ENCODE assay signal across 18 cellular contexts in the genomic region with DNA sequence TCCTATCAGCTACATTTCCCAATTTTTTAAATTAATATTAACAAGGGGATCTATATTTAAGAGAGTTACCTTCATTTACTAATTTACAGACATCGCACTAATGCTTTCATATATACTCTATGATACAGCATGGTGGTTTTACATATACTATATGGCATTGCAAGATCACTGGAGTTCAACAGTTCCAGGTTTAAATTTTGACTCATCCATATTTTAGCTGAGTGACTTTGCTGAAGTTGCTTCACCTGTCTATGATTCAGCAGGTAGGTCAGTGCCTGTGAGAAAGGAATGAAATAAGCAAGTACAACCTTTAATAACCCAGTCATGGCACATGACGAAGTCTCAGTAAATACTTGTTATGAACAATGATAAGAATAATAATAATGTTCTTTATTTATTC.
"Had no signal": no experiment of that assay in that cellular context is flagged by ENCODE, and none has a peak within 500 bp of the region (broad histone marks: within the 10 kb centered on the region; RNA-seq: fewer than 3 reads in every experiment).

No MANE protein-coding gene starts in this region.

- H3K27me3 Mint-ChIP-seq: activated B cell treated with CpG ODN at 0.5 μM for 24 hours had no signal

- DNase-seq: activated B cell treated with CpG ODN at 0.5 μM for 24 hours; activated CD4-positive, alpha-beta T cell treated with anti-CD3 and anti-CD28 coated beads for 4 hours; activated CD8-positive, alpha-beta T cell treated with anti-CD3 and anti-CD28 coated beads, Interleukin-2, amount 10 ng/mL, durations not matched to agents 7 days and 5 days; activated naive CD4-positive, alpha-beta T cell treated with anti-CD3 and anti-CD28 coated beads, Interleukin-2, amount 50 U/mL, for 16 hours; activated T-cell treated with anti-CD3 and anti-CD28 coated beads, Interleukin-2, amount 50 U/mL, for 4 hours; effector CD4-positive, alpha-beta T cell; foreskin fibroblast; hippocampal formation; midbrain; retina; stimulated activated naive CD4-positive, alpha-beta T cell treated with Interleukin-2 at 50 U/mL for 16 hours; thyroid gland had no signal

- H3K4me3 Mint-ChIP-seq: activated B cell treated with CpG ODN at 0.5 μM for 24 hours; activated CD8-positive, alpha-beta T cell treated with anti-CD3 and anti-CD28 coated beads, Interleukin-2, amount 10 ng/mL, durations not matched to agents 7 days and 5 days; activated T-cell treated with anti-CD3 and anti-CD28 coated beads, Interleukin-2, amount 50 U/mL, for 4 hours; nephron; T-helper 2 cell treated with Interferon-gamma antibody and Interleukin-4, amounts not matched to agents 5 μg/mL and 100 μg/mL, for 36 hours had no signal

- H3K27me3 ChIP-seq: ascending aorta, thyroid gland, vagina had no signal

- ATAC-seq: activated CD8-positive, alpha-beta T cell treated with anti-CD3 and anti-CD28 coated beads, Interleukin-2, amount 10 ng/mL, durations not matched to agents 7 days and 5 days; activated T-cell treated with anti-CD3 and anti-CD28 coated beads, Interleukin-2, amount 50 U/mL, for 4 hours had no signal

- H3K27ac ChIP-seq: ascending aorta, thyroid gland, vagina had no signal

- H3K36me3 ChIP-seq: ascending aorta, thyroid gland, vagina had no signal

- H3K9me3 Mint-ChIP-seq: activated B cell treated with CpG ODN at 0.5 μM for 24 hours; activated T-cell treated with anti-CD3 and anti-CD28 coated beads, Interleukin-2, amount 50 U/mL, for 4 hours; nephron; T-helper 2 cell treated with Interferon-gamma antibody and Interleukin-4, amounts not matched to agents 5 μg/mL and 100 μg/mL, for 36 hours had no signal

- H3K4me3 ChIP-seq: ascending aorta, lung, thyroid gland, vagina had no signal

- H3K4me1 Mint-ChIP-seq: activated B cell treated with CpG ODN at 0.5 μM for 24 hours, nephron had no signal

- H3K9me3 ChIP-seq: ascending aorta, thyroid gland, vagina had no signal

- FAIRE-seq: islet of Langerhans had no signal

- H3K27ac Mint-ChIP-seq: activated B cell treated with CpG ODN at 0.5 μM for 24 hours; activated CD8-positive, alpha-beta T cell treated with anti-CD3 and anti-CD28 coated beads, Interleukin-2, amount 10 ng/mL, durations not matched to agents 7 days and 5 days; nephron; T-helper 2 cell treated with Interferon-gamma antibody and Interleukin-4, amounts not matched to agents 5 μg/mL and 100 μg/mL, for 36 hours had no signal

- H3K4me1 ChIP-seq: ascending aorta, thyroid gland, vagina had no signal
